9 cellular contexts compared by ENCODE assay signal in the genomic region with DNA sequence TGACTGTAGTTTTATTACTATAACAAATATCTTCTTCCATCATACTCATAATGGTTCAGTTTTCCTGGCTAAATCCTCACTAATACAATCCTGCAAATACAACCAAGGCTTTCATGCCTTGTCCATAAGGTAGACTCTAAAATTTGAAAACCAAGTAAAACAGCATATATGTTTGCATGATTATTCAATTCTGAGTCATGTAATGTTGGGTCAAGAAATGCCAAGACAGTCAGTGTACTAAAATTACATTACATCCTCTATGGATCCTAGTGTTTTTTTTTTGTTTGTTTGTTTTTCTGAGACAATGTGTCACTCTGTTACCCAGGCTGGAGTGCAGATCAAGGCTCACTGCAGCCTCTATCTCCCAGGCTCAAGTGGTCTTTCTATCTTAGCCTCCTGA. TPM values are rescaled to one million over a fixed set of nuclear protein-coding genes. Genes with fewer than 3 reads are reported as not detected.
"Had no signal": no experiment of that assay in that cellular context is flagged by ENCODE, and none has a peak within 500 bp of the region (broad histone marks: within the 10 kb centered on the region; RNA-seq: fewer than 3 reads in every experiment).

No MANE protein-coding gene starts in this region.

- ATAC-seq: HepG2 had no signal

- H3K4me3 ChIP-seq: GM23248 had no signal

- H3K4me2 ChIP-seq: KMS-11 had no signal

- H3K9ac ChIP-seq: GM23248, KMS-11 had no signal

- DNase-seq: GM23248, GOT3, H9, HCEC 1CT had no signal

- H2AFZ ChIP-seq: GM23248 had no signal

- H3K27ac ChIP-seq: GM23248, KMS-11 had no signal

- FAIRE-seq: H54, HepG2 had no signal

RNA-seq across cellular contexts. Expression of gene TEX13D, which starts 38.6 kb away (rescaled TPM):
- total RNA-seq: GM23248, HepG2, HT-29 had no signal
- polyA plus RNA-seq: HepG2, IgD-negative memory B cell had no signal

RNA-seq across cellular contexts. Expression of gene SH2D1A, which starts 52.6 kb away (rescaled TPM):
- total RNA-seq: GM23248, H9, HepG2, HT-29 had no signal
- polyA plus RNA-seq: GM23248, HepG2 had no signal
